In genomic region chr12:45415393-45415817, GRCh38 we compare ENCODE assay signal across 7 cellular contexts.
DNase-seq lines count a peak whose midpoint lies in the region; ATAC-seq, FAIRE-seq and TF ChIP-seq lines count a peak whose summit lies in the region.

No MANE protein-coding gene starts in this region.

- no peak overlapping the region for H3K18ac ChIP-seq in neuronal stem cell (ENCODE audit: low read length)

- no peak overlapping the region for H3K4me3 ChIP-seq in HFF-Myc (replicated peaks; ENCODE audit: low read depth, low read length)
- H3K4me3 ChIP-seq in bronchial epithelial cell (ENCODE audit: low read depth, low read length), result no peak overlapping the region
- H3K4me3 ChIP-seq in neuronal stem cell (ENCODE audit: low read length in 2 of 2), result no peak overlapping the region
- no peak overlapping the region for H3K4me3 ChIP-seq in WERI-Rb-1 (ENCODE audit: low read depth, low read length)

- H3K27ac ChIP-seq in neuronal stem cell (replicated peaks; ENCODE audit: low read length) (no peak overlapping the region), WERI-Rb-1 (no peak overlapping the region)

- H2BK15ac ChIP-seq in neuronal stem cell (ENCODE audit: low read length), result no peak overlapping the region

- H2BK12ac ChIP-seq in neuronal stem cell (ENCODE audit: low read length), result no peak overlapping the region

- no peaks in the 10 kb centered on the region for H3K27me3 ChIP-seq in bronchial epithelial cell (ENCODE audit: control insufficient read depth, insufficient read depth, low read length)
- no peaks in the 10 kb centered on the region for H3K27me3 ChIP-seq in neuronal stem cell (ENCODE audit: control insufficient read depth in 3 of 3, insufficient read depth in 3 of 3, low read depth in 1 of 3, low read length in 3 of 3)
- no peaks in the 10 kb centered on the region for H3K27me3 ChIP-seq in WERI-Rb-1 (ENCODE audit: insufficient read depth, low read depth, severe bottlenecking)

- H3K4me1 ChIP-seq in neuronal stem cell (ENCODE audit: control insufficient read depth in 2 of 2, insufficient read depth in 1 of 2, low read depth in 1 of 2, low read length in 2 of 2), result no peaks in the 10 kb centered on the region

- no peaks in the 10 kb centered on the region for H3K9me3 ChIP-seq in neuronal stem cell (replicated peaks in 1 of 2; ENCODE audit: control insufficient read depth in 2 of 2, insufficient read depth in 1 of 2, low read depth in 1 of 2, low read length in 2 of 2)
- H3K9me3 ChIP-seq in WERI-Rb-1 (ENCODE audit: severe bottlenecking), result no peaks in the 10 kb centered on the region

- peak overlapping the region; percentile 24 for H2BK120ac ChIP-seq in neuronal stem cell (ENCODE audit: low read depth, low read length)

- no peak overlapping the region for H2AFZ ChIP-seq in neuronal stem cell (ENCODE audit: low read length)

- H2AK5ac ChIP-seq in neuronal stem cell (ENCODE audit: low read depth, low read length), result no peak overlapping the region

- no peak overlapping the region for H3K23ac ChIP-seq in neuronal stem cell (ENCODE audit: low read depth, low read length, poor library complexity)

- no peak for TF ChIP-seq CTCF in HFF-Myc (IDR thresholded peaks at IDR 0.05; ENCODE audit: low read depth, low read length, missing control alignments)
- TF ChIP-seq CTCF in bronchial epithelial cell (IDR thresholded peaks at IDR 0.05; ENCODE audit: insufficient read depth, low read length, severe bottlenecking), result no peak
- TF ChIP-seq CTCF in WERI-Rb-1 (IDR thresholded peaks at IDR 0.05; ENCODE audit: low read depth, low read length), result no peak

- FAIRE-seq in bronchial epithelial cell (lab: Jason Lieb, UNC), result peak; percentile 62

- H3K4me2 ChIP-seq in neuronal stem cell (ENCODE audit: insufficient read depth, low read length, poor library complexity, severe bottlenecking), result no peak overlapping the region

- no CpG with 5 or more reads among the region's 4 CpGs for WGBS in neuronal stem cell (ENCODE audit: extremely low coverage in 2 of 2, insufficient read length in 2 of 2, insufficient replicate concordance in 1 of 2), 2 donors

- no peak overlapping the region for H3K4ac ChIP-seq in neuronal stem cell (ENCODE audit: low read length)

- no peak overlapping the region for H3K14ac ChIP-seq in neuronal stem cell (ENCODE audit: low read length)

- H2BK5ac ChIP-seq in neuronal stem cell (ENCODE audit: low read length), result no peak overlapping the region

- no peaks in the 10 kb centered on the region for H3K79me1 ChIP-seq in neuronal stem cell (ENCODE audit: low read depth, low read length)

- no peak overlapping the region for H4K8ac ChIP-seq in neuronal stem cell (ENCODE audit: low read depth, low read length)

- DNase-seq in HFF-Myc (ENCODE audit: extremely low read depth, low read depth) (peak; percentile 98), MV-4-11 (lab: John Stamatoyannopoulos, UW) (peak; percentile 93), bronchial epithelial cell (ENCODE audit: low read depth) (peak; percentile 99), neuronal stem cell (ENCODE audit: low spot score) (no peak), WERI-Rb-1 (no peak), cerebellum (ENCODE audit: low spot score) (no peak)

- H4K91ac ChIP-seq in neuronal stem cell (ENCODE audit: low read depth, low read length, poor library complexity), result no peak overlapping the region

- peak; percentile 97 for ATAC-seq in GM18517 (IDR thresholded peaks at IDR 0.05; ENCODE audit: unreplicated experiment)

- no peak overlapping the region for H3K9ac ChIP-seq in neuronal stem cell (ENCODE audit: low read depth, low read length, poor library complexity)

- H3K36me3 ChIP-seq in bronchial epithelial cell (ENCODE audit: control insufficient read depth, insufficient read depth, low read length) (peaks cover 2% of the 10 kb centered on the region), neuronal stem cell (replicated peaks in 1 of 2; ENCODE audit: control insufficient read depth in 2 of 2, insufficient read depth in 2 of 2, low read length in 2 of 2) (peaks cover 21 to 82% of the 10 kb centered on the region in 2 donors), WERI-Rb-1 (peaks cover 6% of the 10 kb centered on the region)

Comparison
In these comparisons a context has a peak if more than half of its experiments do, and no peak if none do; other contexts are left out.
1. DNase-seq: peak in HFF-Myc (single experiment), MV-4-11 (single experiment) and bronchial epithelial cell (single experiment); none in neuronal stem cell (single experiment), WERI-Rb-1 (single experiment) and cerebellum (single experiment).